ENCODE assay signal across 8 cellular contexts in genomic region chr11:33257160-33257896, GRCh38. TPM values are rescaled to one million over a fixed set of nuclear protein-coding genes. Genes with fewer than 3 reads are reported as not detected.
DNase-seq lines count a peak whose midpoint lies in the region; ATAC-seq lines count a peak whose summit lies in the region.

Gene HIPK3 (plus strand): TSS chr11:33257381.

- H3K27ac Mint-ChIP-seq in CD8-positive, alpha-beta memory T cell = peak within 1 kb of the TSS; percentile 95 to 99 (median 99)
- H3K27ac Mint-ChIP-seq in activated CD8-positive, alpha-beta memory T cell treated with anti-CD3 and anti-CD28 coated beads, Interleukin-2, amount 10 ng/mL, durations not matched to agents 7 days and 5 days = peak within 1 kb of the TSS; percentile 98

- peak within 1 kb of the TSS; percentile 75 for H3K4me3 ChIP-seq in CD8-positive, alpha-beta memory T cell (ENCODE audit: low read length)
- peak within 1 kb of the TSS; percentile 59 for H3K4me3 ChIP-seq in endocrine pancreas (ENCODE audit: control insufficient read depth, insufficient read depth, low read length)

- CTCF ChIA-PET in CD8-positive, alpha-beta memory T cell (lab: Charles Lee) = interaction anchor here (1.0 kb wide), 1 partner anchor 72 kb away, joined by 3 read pairs; no protein-coding TSS in a partner anchor
- CTCF ChIA-PET in activated CD8-positive, alpha-beta memory T cell treated with anti-CD3 and anti-CD28 coated beads, Interleukin-2, amount 10 ng/mL, durations not matched to agents 7 days and 5 days (lab: Charles Lee) = no interaction called here

- no peaks in the 10 kb centered on the region for H3K9me3 Mint-ChIP-seq in CD8-positive, alpha-beta memory T cell
- peaks cover 3% of the 10 kb centered on the region for H3K9me3 Mint-ChIP-seq in activated CD8-positive, alpha-beta memory T cell treated with anti-CD3 and anti-CD28 coated beads, Interleukin-2, amount 10 ng/mL, durations not matched to agents 7 days and 5 days (ENCODE audit: low read depth)

- H3K4me1 Mint-ChIP-seq in CD8-positive, alpha-beta memory T cell = peaks cover 39 to 51% (median 47%) of the 10 kb centered on the region in 3 donors
- H3K4me1 Mint-ChIP-seq in activated CD8-positive, alpha-beta memory T cell treated with anti-CD3 and anti-CD28 coated beads, Interleukin-2, amount 10 ng/mL, durations not matched to agents 7 days and 5 days = peaks cover 34% of the 10 kb centered on the region

- POLR2A ChIA-PET in CD8-positive, alpha-beta memory T cell (lab: Charles Lee) = interaction anchor here (0.6 to 0.7 kb wide), 2 partner anchors 11 to 96 kb away, joined by 7 to 10 read pairs; partner anchors contain the start of gene CSTF3

- ATAC-seq in GM19438 (IDR thresholded peaks at IDR 0.05; ENCODE audit: low read depth, unreplicated experiment) (peak; percentile 71), HG03571 (IDR thresholded peaks at IDR 0.05; ENCODE audit: unreplicated experiment) (peak; percentile 76)
- ATAC-seq in activated CD8-positive, alpha-beta memory T cell treated with anti-CD3 and anti-CD28 coated beads, Interleukin-2, amount 10 ng/mL, durations not matched to agents 7 days and 5 days = peak; percentile 86

- no peaks in the 10 kb centered on the region for H3K36me3 ChIP-seq in CD8-positive, alpha-beta memory T cell (ENCODE audit: insufficient read depth, low read length)
- no peaks in the 10 kb centered on the region for H3K36me3 ChIP-seq in endocrine pancreas (ENCODE audit: control insufficient read depth, insufficient read depth, low read length)

- H3K27me3 ChIP-seq in CD8-positive, alpha-beta memory T cell (ENCODE audit: insufficient read depth, low read length, poor library complexity, severe bottlenecking) = no peaks in the 10 kb centered on the region
- H3K27me3 ChIP-seq in endocrine pancreas (ENCODE audit: control insufficient read depth, insufficient read depth, low read length) = no peaks in the 10 kb centered on the region

- no peaks in the 10 kb centered on the region for H3K27me3 Mint-ChIP-seq in CD8-positive, alpha-beta memory T cell
- no peaks in the 10 kb centered on the region for H3K27me3 Mint-ChIP-seq in activated CD8-positive, alpha-beta memory T cell treated with anti-CD3 and anti-CD28 coated beads, Interleukin-2, amount 10 ng/mL, durations not matched to agents 7 days and 5 days

- H3K4me3 Mint-ChIP-seq in CD8-positive, alpha-beta memory T cell = peak within 1 kb of the TSS; percentile 97 to 99 (median 98)
- H3K4me3 Mint-ChIP-seq in activated CD8-positive, alpha-beta memory T cell treated with anti-CD3 and anti-CD28 coated beads, Interleukin-2, amount 10 ng/mL, durations not matched to agents 7 days and 5 days = peak within 1 kb of the TSS; percentile 96

- no peaks in the 10 kb centered on the region for H3K9me3 ChIP-seq in CD8-positive, alpha-beta memory T cell (ENCODE audit: low read length)
- H3K9me3 ChIP-seq in endocrine pancreas (ENCODE audit: control insufficient read depth, low read length) = no peaks in the 10 kb centered on the region

- DNase-seq in CD8-positive, alpha-beta memory T cell = peak; percentile 63 to 84 (median 75)
- DNase-seq in NOMO-1 treated with DMSO at 0.1 percent for 48 hours (lab: John Stamatoyannopoulos, UW; ENCODE audit: unreplicated experiment) (peak; percentile 84), mesenteric fat pad (ENCODE audit: low spot score) (peak; percentile 95)
- DNase-seq in activated CD8-positive, alpha-beta memory T cell treated with anti-CD3 and anti-CD28 coated beads, Interleukin-2, amount 10 ng/mL, durations not matched to agents 7 days and 5 days = peak; percentile 84
- peak; percentile 38 for DNase-seq in stimulated activated CD8-positive, alpha-beta memory T cell treated with anti-CD3 and anti-CD28 coated beads, Interleukin-15, amount 100 ng/mL, for 1 hour (ENCODE audit: low read depth)

- H3K36me3 Mint-ChIP-seq in CD8-positive, alpha-beta memory T cell = peaks cover 0 to 11% (median 0%) of the 10 kb centered on the region in 3 donors
- H3K36me3 Mint-ChIP-seq in activated CD8-positive, alpha-beta memory T cell treated with anti-CD3 and anti-CD28 coated beads, Interleukin-2, amount 10 ng/mL, durations not matched to agents 7 days and 5 days = peaks cover 5% of the 10 kb centered on the region

- peak within 1 kb of the TSS; percentile 96 for H3K27ac ChIP-seq in CD8-positive, alpha-beta memory T cell (ENCODE audit: low read depth, low read length)

- H3K9ac ChIP-seq in endocrine pancreas (ENCODE audit: control insufficient read depth, insufficient read depth, low read length) = peak within 1 kb of the TSS; percentile 98

- H3K4me1 ChIP-seq in CD8-positive, alpha-beta memory T cell (ENCODE audit: insufficient read depth, low read length) = peaks cover 24% of the 10 kb centered on the region
- H3K4me1 ChIP-seq in endocrine pancreas (ENCODE audit: control insufficient read depth, insufficient read depth, low read length) = peaks cover 7% of the 10 kb centered on the region

RNA-seq across cellular contexts. Expression of gene HIPK3, which starts in this region (rescaled TPM):
- total RNA-seq in CD8-positive, alpha-beta memory T cell = 10 to 100 TPM; 49.2 to 50.9 TPM
- 31.6 TPM for polyA plus RNA-seq in CD8-positive, alpha-beta memory T cell
- 10 to 100 TPM; 33.6 to 34.4 TPM for total RNA-seq in activated CD8-positive, alpha-beta memory T cell treated with anti-CD3 and anti-CD28 coated beads, Interleukin-2, amount 10 ng/mL, durations not matched to agents 7 days and 5 days
- total RNA-seq in mesenteric fat pad = 219 TPM

Comparison
In these comparisons a context has a peak if more than half of its experiments do, and no peak if none do; other contexts are left out.
1. Peak in every context shown above with its lines: DNase-seq, ATAC-seq, H3K4me3 ChIP-seq and H3K27ac ChIP-seq.
2. DNase-seq: peak in every context shown above with its lines; median percentile 95 in mesenteric fat pad; 84 in NOMO-1 treated with DMSO at 0.1 percent for 48 hours; 84 in activated CD8-positive, alpha-beta memory T cell treated with anti-CD3 and anti-CD28 coated beads, Interleukin-2, amount 10 ng/mL, durations not matched to agents 7 days and 5 days; 75 in CD8-positive, alpha-beta memory T cell; 38 in stimulated activated CD8-positive, alpha-beta memory T cell treated with anti-CD3 and anti-CD28 coated beads, Interleukin-15, amount 100 ng/mL, for 1 hour.